ENCODE assay signal across 8 cellular contexts in genomic region chrX:20266810-20267598, GRCh38. TPM values are rescaled to one million over a fixed set of nuclear protein-coding genes. Genes with fewer than 3 reads are reported as not detected.
A peak's percentile ranks its signal among the peaks of the same experiment; 100 is the strongest.
DNase-seq lines count a peak whose midpoint lies in the region; ATAC-seq and TF ChIP-seq lines count a peak whose summit lies in the region.

TSS of gene RPS6KA3 (minus strand) at chrX:20266909. CDS start at chrX:20266632, 277 bp downstream.

- TF ChIP-seq CTCF in Panc1 (IDR thresholded peaks at IDR 0.05) (no peak), esophagus muscularis mucosa (IDR thresholded peaks at IDR 0.05) (no peak)

- no peak for TF ChIP-seq EP300 in esophagus muscularis mucosa (IDR thresholded peaks at IDR 0.05)

- peak; percentile 79 for ATAC-seq in GM21619 (IDR thresholded peaks at IDR 0.05; ENCODE audit: unreplicated experiment)
- ATAC-seq in Panc1: peak; percentile 93

- intact Hi-C loops in Panc1 (cut with micrococcal nuclease; ENCODE audit: unreplicated experiment): loop anchor here (5.0 kb wide), 1 partner anchor 95 kb away; no protein-coding TSS in a partner anchor
- intact Hi-C loops in esophagus muscularis mucosa (cut with DNase I): loop anchor here (5.0 kb wide), 1 partner anchor 125 kb away; the partner anchor contains the start of gene EIF1AX

- POLR2A ChIA-PET in Panc1 (lab: Charles Lee): no interaction called here

- H3K27ac ChIP-seq in Panc1 (ENCODE audit: low read length): peak within 1 kb of the TSS; percentile 72
- H3K27ac ChIP-seq in esophagus muscularis mucosa (replicated peaks in 1 of 4): peak within 1 kb of the TSS; percentile 83 to 87 (median 84)

- no peaks in the 10 kb centered on the region for H3K27me3 ChIP-seq in Panc1 (ENCODE audit: control insufficient read depth, insufficient read depth, low read length)
- H3K27me3 ChIP-seq in esophagus muscularis mucosa: no peaks in the 10 kb centered on the region

- WGBS in esophagus muscularis mucosa: 25% methylated on average over 45 of the region's 77 CpGs

- H3K36me3 ChIP-seq in Panc1 (ENCODE audit: control insufficient read depth, insufficient read depth, low read length): no peaks in the 10 kb centered on the region
- H3K36me3 ChIP-seq in esophagus muscularis mucosa: no peaks in the 10 kb centered on the region

- BruUV-seq in Panc1 (replicated peaks; lab: Mats Ljungman, UMichigan): no TSS peak

- in situ Hi-C loops in Panc1 (cut with HindIII; ENCODE audit: low pct_unique_long_range_greater_than_20kb, low sequenced_read_pairs): no loop called here

- no peaks in the 10 kb centered on the region for H3K9me3 ChIP-seq in Panc1 (ENCODE audit: control insufficient read depth, insufficient read depth, low read depth, low read length)
- H3K9me3 ChIP-seq in esophagus muscularis mucosa: no peaks in the 10 kb centered on the region

- H3K4me3 ChIP-seq in Panc1 (ENCODE audit: low read depth in 2 of 2, low read length in 2 of 2) (peak within 1 kb of the TSS; percentile 60 to 70), esophagus muscularis mucosa (peak within 1 kb of the TSS; percentile 66 to 72 (median 67))

- CTCF ChIA-PET in Panc1 (lab: Charles Lee): interaction anchor here (0.6 kb wide), 1 partner anchor 172 kb away, joined by 6 read pairs; no protein-coding TSS in a partner anchor

- H3K4me1 ChIP-seq in Panc1 (ENCODE audit: control insufficient read depth, insufficient read depth, low read length) (peaks cover 8% of the 10 kb centered on the region), esophagus muscularis mucosa (peaks cover 0 to 21% (median 12%) of the 10 kb centered on the region in 4 donors)

- DNase-seq in DMS53 (lab: John Stamatoyannopoulos, UW) (peak; percentile 95), KG1 (lab: John Stamatoyannopoulos, UW) (peak; percentile 64), Panc1 (ENCODE audit: low read depth, low spot score) (no peak), esophagus muscularis mucosa (ENCODE audit: extremely low spot score) (peak; percentile 95), myocyte (ENCODE audit: low read depth) (peak; percentile 85)
- peak; percentile 87 to 91 for DNase-seq in activated T-cell treated with anti-CD3 and anti-CD28 coated beads, Interleukin-2, amount 50 U/mL, for 48 hours
- DNase-seq in stimulated activated CD8-positive, alpha-beta memory T cell treated with anti-CD3 and anti-CD28 coated beads, Interleukin-7, amount 100 ng/mL, for 4 hours (ENCODE audit: low read depth in 2 of 2): peak; percentile 84 to 88

- TF ChIP-seq POLR2A in esophagus muscularis mucosa (IDR thresholded peaks at IDR 0.05; ENCODE audit: low read depth): peak; percentile 41

RNA-seq across cellular contexts. Expression of gene RPS6KA3, which starts in this region (rescaled TPM):
- total RNA-seq in Panc1 (2021; ENCODE audit: unreplicated experiment) (40.5 TPM), esophagus muscularis mucosa (10 to 100 TPM; 36.1 to 41.6 (median 39.0) TPM), myocyte (33.0 and 39.9 TPM in 2 replicates)
- polyA plus RNA-seq in Panc1 (2012; ENCODE audit: insufficient read length): 23.9 TPM
- 12.2 TPM for polyA plus RNA-seq in myocyte (2012)
